In the genomic region with DNA sequence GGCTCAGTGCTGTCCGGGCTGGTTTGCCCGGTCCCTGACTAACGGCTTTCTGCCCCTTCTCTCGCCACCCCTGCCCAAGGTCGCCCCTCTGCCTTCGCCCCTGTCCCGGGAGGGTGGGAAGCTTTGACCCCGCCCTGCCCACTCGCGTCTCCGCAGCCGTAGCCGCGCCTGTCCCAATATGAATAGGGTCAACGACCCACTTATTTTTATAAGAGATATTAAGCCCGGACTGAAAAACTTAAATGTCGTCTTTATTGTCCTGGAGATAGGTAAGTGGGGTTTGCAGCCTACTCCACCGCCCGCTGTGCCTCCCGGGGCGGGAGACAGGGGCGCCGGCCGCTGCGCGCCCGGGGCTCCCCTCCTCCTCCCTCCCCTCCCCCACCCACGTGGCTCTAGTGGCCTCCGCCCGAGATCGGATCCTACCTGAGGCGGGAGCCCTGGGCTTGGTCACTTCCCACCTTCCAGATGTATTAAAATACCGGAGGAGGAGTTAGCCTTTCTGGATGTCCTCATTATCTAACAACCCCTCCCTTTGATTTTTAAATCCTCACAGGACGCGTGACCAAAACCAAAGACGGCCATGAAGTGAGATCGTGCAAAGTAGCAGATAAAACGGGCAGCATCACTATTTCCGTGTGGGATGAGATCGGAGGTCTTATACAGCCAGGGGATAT, we compare ENCODE assay signal across 1 cellular context.
A peak's percentile ranks its signal among the peaks of the same experiment; 100 is the strongest.
TF ChIP-seq lines count a peak whose summit lies in the region.

No MANE protein-coding gene starts in this region.

TF ChIP-seq in HepG2, 621 proteins besides CTCF, POLR2A, EP300 and RAD21 (continued from another document and continues in another):
- TF ChIP-seq, protein P1, sequence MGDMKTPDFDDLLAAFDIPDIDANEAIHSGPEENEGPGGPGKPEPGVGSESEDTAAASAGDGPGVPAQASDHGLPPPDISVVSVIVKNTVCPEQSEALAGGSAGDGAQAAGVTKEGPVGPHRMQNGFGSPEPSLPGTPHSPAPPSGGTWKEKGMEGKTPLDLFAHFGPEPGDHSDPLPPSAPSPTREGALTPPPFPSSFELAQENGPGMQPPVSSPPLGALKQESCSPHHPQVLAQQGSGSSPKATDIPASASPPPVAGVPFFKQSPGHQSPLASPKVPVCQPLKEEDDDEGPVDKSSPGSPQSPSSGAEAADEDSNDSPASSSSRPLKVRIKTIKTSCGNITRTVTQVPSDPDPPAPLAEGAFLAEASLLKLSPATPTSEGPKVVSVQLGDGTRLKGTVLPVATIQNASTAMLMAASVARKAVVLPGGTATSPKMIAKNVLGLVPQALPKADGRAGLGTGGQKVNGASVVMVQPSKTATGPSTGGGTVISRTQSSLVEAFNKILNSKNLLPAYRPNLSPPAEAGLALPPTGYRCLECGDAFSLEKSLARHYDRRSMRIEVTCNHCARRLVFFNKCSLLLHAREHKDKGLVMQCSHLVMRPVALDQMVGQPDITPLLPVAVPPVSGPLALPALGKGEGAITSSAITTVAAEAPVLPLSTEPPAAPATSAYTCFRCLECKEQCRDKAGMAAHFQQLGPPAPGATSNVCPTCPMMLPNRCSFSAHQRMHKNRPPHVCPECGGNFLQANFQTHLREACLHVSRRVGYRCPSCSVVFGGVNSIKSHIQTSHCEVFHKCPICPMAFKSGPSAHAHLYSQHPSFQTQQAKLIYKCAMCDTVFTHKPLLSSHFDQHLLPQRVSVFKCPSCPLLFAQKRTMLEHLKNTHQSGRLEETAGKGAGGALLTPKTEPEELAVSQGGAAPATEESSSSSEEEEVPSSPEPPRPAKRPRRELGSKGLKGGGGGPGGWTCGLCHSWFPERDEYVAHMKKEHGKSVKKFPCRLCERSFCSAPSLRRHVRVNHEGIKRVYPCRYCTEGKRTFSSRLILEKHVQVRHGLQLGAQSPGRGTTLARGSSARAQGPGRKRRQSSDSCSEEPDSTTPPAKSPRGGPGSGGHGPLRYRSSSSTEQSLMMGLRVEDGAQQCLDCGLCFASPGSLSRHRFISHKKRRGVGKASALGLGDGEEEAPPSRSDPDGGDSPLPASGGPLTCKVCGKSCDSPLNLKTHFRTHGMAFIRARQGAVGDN (CRISPR knock-in tag; IDR thresholded peaks at IDR 0.05): no peak
- no peak for TF ChIP-seq ZNF510 (CRISPR knock-in tag; IDR thresholded peaks at IDR 0.05; ENCODE audit: low read depth)
- TF ChIP-seq ZMYM3 (CRISPR knock-in tag; IDR thresholded peaks at IDR 0.05): 0 out of 2 replicates have a peak, but pooled peaks have one; percentile 6
- TF ChIP-seq, protein P2, sequence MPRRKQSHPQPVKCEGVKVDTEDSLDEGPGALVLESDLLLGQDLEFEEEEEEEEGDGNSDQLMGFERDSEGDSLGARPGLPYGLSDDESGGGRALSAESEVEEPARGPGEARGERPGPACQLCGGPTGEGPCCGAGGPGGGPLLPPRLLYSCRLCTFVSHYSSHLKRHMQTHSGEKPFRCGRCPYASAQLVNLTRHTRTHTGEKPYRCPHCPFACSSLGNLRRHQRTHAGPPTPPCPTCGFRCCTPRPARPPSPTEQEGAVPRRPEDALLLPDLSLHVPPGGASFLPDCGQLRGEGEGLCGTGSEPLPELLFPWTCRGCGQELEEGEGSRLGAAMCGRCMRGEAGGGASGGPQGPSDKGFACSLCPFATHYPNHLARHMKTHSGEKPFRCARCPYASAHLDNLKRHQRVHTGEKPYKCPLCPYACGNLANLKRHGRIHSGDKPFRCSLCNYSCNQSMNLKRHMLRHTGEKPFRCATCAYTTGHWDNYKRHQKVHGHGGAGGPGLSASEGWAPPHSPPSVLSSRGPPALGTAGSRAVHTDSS (CRISPR knock-in tag; conservative IDR thresholded peaks at IDR 0.05): no peak
- no peak for TF ChIP-seq JARID2 (CRISPR knock-in tag; IDR thresholded peaks at IDR 0.05; ENCODE audit: insufficient replicate concordance)
- no peak for TF ChIP-seq ZNF552 (CRISPR knock-in tag; IDR thresholded peaks at IDR 0.05; ENCODE audit: borderline replicate concordance)
- no peak for TF ChIP-seq ZNF713 (CRISPR knock-in tag; IDR thresholded peaks at IDR 0.05)
- TF ChIP-seq, protein P3, sequence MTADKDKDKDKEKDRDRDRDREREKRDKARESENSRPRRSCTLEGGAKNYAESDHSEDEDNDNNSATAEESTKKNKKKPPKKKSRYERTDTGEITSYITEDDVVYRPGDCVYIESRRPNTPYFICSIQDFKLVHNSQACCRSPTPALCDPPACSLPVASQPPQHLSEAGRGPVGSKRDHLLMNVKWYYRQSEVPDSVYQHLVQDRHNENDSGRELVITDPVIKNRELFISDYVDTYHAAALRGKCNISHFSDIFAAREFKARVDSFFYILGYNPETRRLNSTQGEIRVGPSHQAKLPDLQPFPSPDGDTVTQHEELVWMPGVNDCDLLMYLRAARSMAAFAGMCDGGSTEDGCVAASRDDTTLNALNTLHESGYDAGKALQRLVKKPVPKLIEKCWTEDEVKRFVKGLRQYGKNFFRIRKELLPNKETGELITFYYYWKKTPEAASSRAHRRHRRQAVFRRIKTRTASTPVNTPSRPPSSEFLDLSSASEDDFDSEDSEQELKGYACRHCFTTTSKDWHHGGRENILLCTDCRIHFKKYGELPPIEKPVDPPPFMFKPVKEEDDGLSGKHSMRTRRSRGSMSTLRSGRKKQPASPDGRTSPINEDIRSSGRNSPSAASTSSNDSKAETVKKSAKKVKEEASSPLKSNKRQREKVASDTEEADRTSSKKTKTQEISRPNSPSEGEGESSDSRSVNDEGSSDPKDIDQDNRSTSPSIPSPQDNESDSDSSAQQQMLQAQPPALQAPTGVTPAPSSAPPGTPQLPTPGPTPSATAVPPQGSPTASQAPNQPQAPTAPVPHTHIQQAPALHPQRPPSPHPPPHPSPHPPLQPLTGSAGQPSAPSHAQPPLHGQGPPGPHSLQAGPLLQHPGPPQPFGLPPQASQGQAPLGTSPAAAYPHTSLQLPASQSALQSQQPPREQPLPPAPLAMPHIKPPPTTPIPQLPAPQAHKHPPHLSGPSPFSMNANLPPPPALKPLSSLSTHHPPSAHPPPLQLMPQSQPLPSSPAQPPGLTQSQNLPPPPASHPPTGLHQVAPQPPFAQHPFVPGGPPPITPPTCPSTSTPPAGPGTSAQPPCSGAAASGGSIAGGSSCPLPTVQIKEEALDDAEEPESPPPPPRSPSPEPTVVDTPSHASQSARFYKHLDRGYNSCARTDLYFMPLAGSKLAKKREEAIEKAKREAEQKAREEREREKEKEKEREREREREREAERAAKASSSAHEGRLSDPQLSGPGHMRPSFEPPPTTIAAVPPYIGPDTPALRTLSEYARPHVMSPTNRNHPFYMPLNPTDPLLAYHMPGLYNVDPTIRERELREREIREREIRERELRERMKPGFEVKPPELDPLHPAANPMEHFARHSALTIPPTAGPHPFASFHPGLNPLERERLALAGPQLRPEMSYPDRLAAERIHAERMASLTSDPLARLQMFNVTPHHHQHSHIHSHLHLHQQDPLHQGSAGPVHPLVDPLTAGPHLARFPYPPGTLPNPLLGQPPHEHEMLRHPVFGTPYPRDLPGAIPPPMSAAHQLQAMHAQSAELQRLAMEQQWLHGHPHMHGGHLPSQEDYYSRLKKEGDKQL (CRISPR knock-in tag; IDR thresholded peaks at IDR 0.05; ENCODE audit: low read depth): no peak
- no peak for TF ChIP-seq HES4 (CRISPR knock-in tag; IDR thresholded peaks at IDR 0.05; ENCODE audit: borderline replicate concordance)
- TF ChIP-seq SMAD9 (CRISPR knock-in tag; IDR thresholded peaks at IDR 0.05): no peak
- TF ChIP-seq ZNF562 (CRISPR knock-in tag; IDR thresholded peaks at IDR 0.05; ENCODE audit: borderline replicate concordance): no peak
- no peak for TF ChIP-seq ZSCAN9 (CRISPR knock-in tag; IDR thresholded peaks at IDR 0.05; ENCODE audit: borderline replicate concordance)
- no peak for TF ChIP-seq ZNF292 (CRISPR knock-in tag; IDR thresholded peaks at IDR 0.05; ENCODE audit: borderline replicate concordance, low read depth)
- no peak for TF ChIP-seq SIX4 (CRISPR knock-in tag; IDR thresholded peaks at IDR 0.05)
- peak; percentile 36 for TF ChIP-seq YY1 (IDR thresholded peaks at IDR 0.05; ENCODE audit: insufficient read depth, insufficient replicate concordance, low read depth, low read length)
- TF ChIP-seq, protein P4, sequence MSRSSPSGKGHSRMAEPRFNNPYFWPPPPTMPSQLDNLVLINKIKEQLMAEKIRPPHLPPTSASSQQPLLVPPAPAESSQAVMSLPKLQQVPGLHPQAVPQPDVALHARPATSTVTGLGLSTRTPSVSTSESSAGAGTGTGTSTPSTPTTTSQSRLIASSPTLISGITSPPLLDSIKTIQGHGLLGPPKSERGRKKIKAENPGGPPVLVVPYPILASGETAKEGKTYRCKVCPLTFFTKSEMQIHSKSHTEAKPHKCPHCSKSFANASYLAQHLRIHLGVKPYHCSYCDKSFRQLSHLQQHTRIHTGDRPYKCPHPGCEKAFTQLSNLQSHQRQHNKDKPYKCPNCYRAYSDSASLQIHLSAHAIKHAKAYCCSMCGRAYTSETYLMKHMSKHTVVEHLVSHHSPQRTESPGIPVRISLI (CRISPR knock-in tag; IDR thresholded peaks at IDR 0.05; ENCODE audit: borderline replicate concordance): no peak
- TF ChIP-seq ZFP62 (CRISPR knock-in tag; IDR thresholded peaks at IDR 0.05): no peak
- TF ChIP-seq DMAP1 (CRISPR knock-in tag; IDR thresholded peaks at IDR 0.05): peak; percentile 75; the same call in 1 of the 2 replicates
- TF ChIP-seq, protein P5, sequence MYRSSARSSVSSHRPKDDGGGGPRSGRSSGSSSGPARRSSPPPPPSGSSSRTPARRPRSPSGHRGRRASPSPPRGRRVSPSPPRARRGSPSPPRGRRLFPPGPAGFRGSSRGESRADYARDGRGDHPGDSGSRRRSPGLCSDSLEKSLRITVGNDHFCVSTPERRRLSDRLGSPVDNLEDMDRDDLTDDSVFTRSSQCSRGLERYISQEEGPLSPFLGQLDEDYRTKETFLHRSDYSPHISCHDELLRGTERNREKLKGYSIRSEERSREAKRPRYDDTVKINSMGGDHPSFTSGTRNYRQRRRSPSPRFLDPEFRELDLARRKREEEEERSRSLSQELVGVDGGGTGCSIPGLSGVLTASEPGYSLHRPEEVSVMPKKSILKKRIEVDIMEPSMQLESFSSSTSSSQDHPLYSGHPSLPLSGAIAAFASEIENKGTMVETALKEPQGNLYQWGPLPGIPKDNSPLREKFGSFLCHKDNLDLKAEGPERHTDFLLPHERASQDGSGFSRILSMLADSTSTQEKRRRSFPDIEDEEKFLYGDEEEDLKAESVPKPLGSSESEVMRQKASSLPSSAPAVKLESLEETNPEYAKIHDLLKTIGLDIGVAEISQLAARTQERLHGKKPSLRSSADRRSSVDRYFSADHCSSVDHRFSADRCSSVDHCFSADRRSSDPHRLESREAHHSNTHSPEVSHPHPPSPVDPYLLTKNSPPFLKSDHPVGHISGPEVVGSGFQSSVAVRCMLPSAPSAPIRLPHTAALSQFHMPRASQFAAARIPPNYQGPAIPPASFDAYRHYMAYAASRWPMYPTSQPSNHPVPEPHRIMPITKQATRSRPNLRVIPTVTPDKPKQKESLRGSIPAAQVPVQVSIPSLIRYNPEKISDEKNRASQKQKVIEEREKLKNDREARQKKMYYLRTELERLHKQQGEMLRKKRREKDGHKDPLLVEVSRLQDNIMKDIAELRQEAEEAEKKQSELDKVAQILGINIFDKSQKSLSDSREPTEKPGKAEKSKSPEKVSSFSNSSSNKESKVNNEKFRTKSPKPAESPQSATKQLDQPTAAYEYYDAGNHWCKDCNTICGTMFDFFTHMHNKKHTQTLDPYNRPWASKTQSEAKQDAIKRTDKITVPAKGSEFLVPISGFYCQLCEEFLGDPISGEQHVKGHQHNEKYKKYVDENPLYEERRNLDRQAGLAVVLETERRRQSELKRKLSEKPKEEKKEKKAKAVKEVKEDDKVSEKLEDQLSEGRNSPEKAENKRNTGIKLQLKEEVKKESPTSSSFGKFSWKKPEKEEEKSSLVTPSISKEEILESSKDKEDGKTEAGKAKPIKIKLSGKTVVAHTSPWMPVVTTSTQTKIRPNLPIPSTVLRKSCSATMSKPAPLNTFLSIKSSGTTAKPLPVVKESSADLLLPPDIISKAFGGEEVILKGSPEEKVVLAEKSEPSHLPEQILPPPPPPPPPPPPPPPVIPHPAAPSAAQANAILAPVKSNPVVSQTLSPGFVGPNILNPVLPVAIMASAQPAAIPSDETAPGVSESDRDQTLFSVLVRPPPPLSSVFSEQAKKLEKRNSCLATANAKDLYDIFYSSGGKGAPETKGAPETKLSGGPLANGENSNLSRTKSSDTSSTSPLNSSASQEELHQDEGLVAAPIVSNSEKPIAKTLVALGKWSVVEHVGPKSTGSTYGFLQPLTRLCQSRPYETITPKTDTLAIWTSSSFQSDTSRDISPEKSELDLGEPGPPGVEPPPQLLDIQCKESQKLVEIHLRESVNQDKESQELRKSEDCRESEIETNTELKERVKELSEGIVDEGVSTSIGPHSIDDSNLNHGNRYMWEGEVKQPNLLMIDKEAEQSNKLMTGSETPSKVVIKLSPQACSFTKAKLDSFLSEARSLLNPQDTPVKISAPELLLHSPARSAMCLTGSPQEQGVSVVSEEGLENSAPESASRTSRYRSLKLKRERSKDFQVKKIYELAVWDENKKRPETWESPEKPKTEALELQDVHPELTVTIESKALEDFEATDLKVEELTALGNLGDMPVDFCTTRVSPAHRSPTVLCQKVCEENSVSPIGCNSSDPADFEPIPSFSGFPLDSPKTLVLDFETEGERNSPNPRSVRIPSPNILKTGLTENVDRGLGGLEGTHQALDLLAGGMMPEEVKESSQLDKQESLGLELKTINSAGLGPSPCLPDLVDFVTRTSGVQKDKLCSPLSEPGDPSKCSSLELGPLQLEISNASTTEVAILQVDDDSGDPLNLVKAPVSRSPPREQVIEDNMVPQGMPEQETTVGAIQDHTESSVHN (CRISPR knock-in tag; IDR thresholded peaks at IDR 0.05): no peak; the same call in 1 of the 2 replicates
- TF ChIP-seq PAX8 (CRISPR knock-in tag; IDR thresholded peaks at IDR 0.05; ENCODE audit: borderline replicate concordance): no peak
- TF ChIP-seq ZNF772 (CRISPR knock-in tag; IDR thresholded peaks at IDR 0.05): no peak
- TF ChIP-seq HHEX (CRISPR knock-in tag; IDR thresholded peaks at IDR 0.05): no peak
- peak; percentile 13 for TF ChIP-seq ARNT2 (CRISPR knock-in tag; IDR thresholded peaks at IDR 0.05; ENCODE audit: low read depth)
- TF ChIP-seq, protein P6, sequence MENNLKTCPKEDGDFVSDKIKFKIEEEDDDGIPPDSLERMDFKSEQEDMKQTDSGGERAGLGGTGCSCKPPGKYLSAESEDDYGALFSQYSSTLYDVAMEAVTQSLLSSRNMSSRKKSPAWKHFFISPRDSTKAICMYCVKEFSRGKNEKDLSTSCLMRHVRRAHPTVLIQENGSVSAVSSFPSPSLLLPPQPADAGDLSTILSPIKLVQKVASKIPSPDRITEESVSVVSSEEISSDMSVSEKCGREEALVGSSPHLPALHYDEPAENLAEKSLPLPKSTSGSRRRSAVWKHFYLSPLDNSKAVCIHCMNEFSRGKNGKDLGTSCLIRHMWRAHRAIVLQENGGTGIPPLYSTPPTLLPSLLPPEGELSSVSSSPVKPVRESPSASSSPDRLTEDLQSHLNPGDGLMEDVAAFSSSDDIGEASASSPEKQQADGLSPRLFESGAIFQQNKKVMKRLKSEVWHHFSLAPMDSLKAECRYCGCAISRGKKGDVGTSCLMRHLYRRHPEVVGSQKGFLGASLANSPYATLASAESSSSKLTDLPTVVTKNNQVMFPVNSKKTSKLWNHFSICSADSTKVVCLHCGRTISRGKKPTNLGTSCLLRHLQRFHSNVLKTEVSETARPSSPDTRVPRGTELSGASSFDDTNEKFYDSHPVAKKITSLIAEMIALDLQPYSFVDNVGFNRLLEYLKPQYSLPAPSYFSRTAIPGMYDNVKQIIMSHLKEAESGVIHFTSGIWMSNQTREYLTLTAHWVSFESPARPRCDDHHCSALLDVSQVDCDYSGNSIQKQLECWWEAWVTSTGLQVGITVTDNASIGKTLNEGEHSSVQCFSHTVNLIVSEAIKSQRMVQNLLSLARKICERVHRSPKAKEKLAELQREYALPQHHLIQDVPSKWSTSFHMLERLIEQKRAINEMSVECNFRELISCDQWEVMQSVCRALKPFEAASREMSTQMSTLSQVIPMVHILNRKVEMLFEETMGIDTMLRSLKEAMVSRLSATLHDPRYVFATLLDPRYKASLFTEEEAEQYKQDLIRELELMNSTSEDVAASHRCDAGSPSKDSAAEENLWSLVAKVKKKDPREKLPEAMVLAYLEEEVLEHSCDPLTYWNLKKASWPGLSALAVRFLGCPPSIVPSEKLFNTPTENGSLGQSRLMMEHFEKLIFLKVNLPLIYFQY (CRISPR knock-in tag; IDR thresholded peaks at IDR 0.05; ENCODE audit: borderline replicate concordance): no peak
- no peak for TF ChIP-seq JUNB (CRISPR knock-in tag; IDR thresholded peaks at IDR 0.05; ENCODE audit: borderline replicate concordance)
